Comparison of ENCODE assay signal across 8 cellular contexts in genomic region chr3:52456800-52457183, GRCh38. TPM values are rescaled to one million over a fixed set of nuclear protein-coding genes. Genes with fewer than 3 reads are reported as not detected.
DNase-seq lines count a peak whose midpoint lies in the region; ATAC-seq and TF ChIP-seq lines count a peak whose summit lies in the region.

No MANE protein-coding gene starts in this region.

- peaks cover 46% of the 10 kb centered on the region for H3K36me3 ChIP-seq in left ventricle myocardium inferior

- H3K4me1 ChIP-seq in left ventricle myocardium inferior (peaks cover 35% of the 10 kb centered on the region), right cardiac atrium (ENCODE audit: control insufficient read depth, insufficient read depth, low read length) (peaks cover 9% of the 10 kb centered on the region)

- 69% methylated on average over 5 of the region's 5 CpGs for WGBS in right cardiac atrium

- intact Hi-C loops in left ventricle myocardium inferior (cut with micrococcal nuclease) (no loop called here), right cardiac atrium (cut with DNase I) (no loop called here), MCF 10A (cut with micrococcal nuclease) (no loop called here)

- no peak for DNase-seq in left ventricle myocardium inferior
- DNase-seq in right cardiac atrium, result no peak
- DNase-seq in MCF 10A (ENCODE audit: unreplicated experiment), result no peak
- no peak for DNase-seq in mesothelial cell of epicardium (ENCODE audit: low spot score in 2 of 2, unreplicated experiment in 2 of 2)
- no peak for DNase-seq in ACHN
- DNase-seq in middle frontal gyrus (ENCODE audit: extremely low spot score, low spot score), result no peak
- no peak for DNase-seq in EL

- in situ Hi-C loops in ACHN (cut with HindIII; ENCODE audit: low pct_ligation_motif_present, low pct_unique_long_range_greater_than_20kb, low sequenced_read_pairs), result no loop called here

- H3K4me3 ChIP-seq in left ventricle myocardium inferior, result peak overlapping the region; percentile 86
- no peak overlapping the region for H3K4me3 ChIP-seq in right cardiac atrium (ENCODE audit: low read length)

- H3K27ac ChIP-seq in left ventricle myocardium inferior (replicated peaks) (peak overlapping the region; percentile 97), right cardiac atrium (ENCODE audit: low read length) (no peak overlapping the region)

- CTCF ChIA-PET in MCF 10A (lab: Yijun Ruan, JAX), result interaction anchor here (0.8 to 2.2 kb wide), 4 partner anchors 8 to 28 kb away, joined by 3 to 13 read pairs (median 4); no protein-coding TSS in a partner anchor

- H3K36me3 Mint-ChIP-seq in MCF 10A (ENCODE audit: insufficient read depth, unreplicated experiment) (peaks cover 36% of the 10 kb centered on the region), mesothelial cell of epicardium (peaks cover 20% of the 10 kb centered on the region)

- no peaks in the 10 kb centered on the region for H3K27me3 ChIP-seq in left ventricle myocardium inferior (ENCODE audit: low read depth)
- H3K27me3 ChIP-seq in right cardiac atrium (ENCODE audit: control insufficient read depth, insufficient read depth), result no peaks in the 10 kb centered on the region

- no peaks in the 10 kb centered on the region for H3K27me3 Mint-ChIP-seq in MCF 10A (ENCODE audit: insufficient read depth, unreplicated experiment)
- H3K27me3 Mint-ChIP-seq in mesothelial cell of epicardium (ENCODE audit: low read depth), result no peaks in the 10 kb centered on the region

- POLR2A ChIA-PET in MCF 10A (lab: Yijun Ruan, JAX), result interaction anchor here (0.9 to 2.3 kb wide), 4 partner anchors 27 to 248 kb away, joined by 3 to 7 read pairs (median 4); partner anchors contain the start of genes GLT8D1, SPCS1 and UQCC5

- no TSS peak for BruUV-seq in MCF 10A (replicated peaks; lab: Mats Ljungman, UMichigan)

- TF ChIP-seq CTCF in left ventricle myocardium inferior (IDR thresholded peaks at IDR 0.05; ENCODE audit: borderline replicate concordance) (no peak), MCF 10A (IDR thresholded peaks at IDR 0.05; ENCODE audit: unreplicated experiment) (no peak), mesothelial cell of epicardium (IDR thresholded peaks at IDR 0.05; ENCODE audit: unreplicated experiment) (no peak)

- H3K4me3 Mint-ChIP-seq in MCF 10A (ENCODE audit: unreplicated experiment) (peak overlapping the region; percentile 92), mesothelial cell of epicardium (peak overlapping the region; percentile 92)

- no peak for ATAC-seq in right cardiac atrium
- no peak for ATAC-seq in GM18861 (IDR thresholded peaks at IDR 0.05; ENCODE audit: unreplicated experiment)

- H3K27ac Mint-ChIP-seq in MCF 10A (ENCODE audit: low read depth, unreplicated experiment) (no peak overlapping the region), mesothelial cell of epicardium (peak overlapping the region; percentile 94)

- H3K4me1 Mint-ChIP-seq in MCF 10A (ENCODE audit: insufficient read depth, unreplicated experiment) (peaks cover 26% of the 10 kb centered on the region), mesothelial cell of epicardium (peaks cover 40% of the 10 kb centered on the region)

- H3K9me3 ChIP-seq in left ventricle myocardium inferior (replicated peaks) (no peaks in the 10 kb centered on the region), right cardiac atrium (ENCODE audit: control insufficient read depth, low read length) (no peaks in the 10 kb centered on the region)

- H3K9me3 Mint-ChIP-seq in MCF 10A (ENCODE audit: unreplicated experiment) (no peaks in the 10 kb centered on the region), mesothelial cell of epicardium (no peaks in the 10 kb centered on the region)

RNA-seq across cellular contexts. Expression of gene NISCH, which starts 1.4 kb away (rescaled TPM):
- total RNA-seq in left ventricle myocardium inferior (44.3 TPM), right cardiac atrium (10 to 100 TPM; 48.6 to 59.2 (median 53.0) TPM), MCF 10A (2022) (60.5 and 69.7 TPM in 2 replicates), mesothelial cell of epicardium (235 to 242 TPM (median 240 TPM) in 3 replicates)
- polyA plus RNA-seq in right cardiac atrium, result 31.2 TPM

RNA-seq across cellular contexts. Expression of gene TNNC1, which starts 3.0 kb away (rescaled TPM):
- total RNA-seq in left ventricle myocardium inferior (8,962 TPM), right cardiac atrium (1,000 to 10,000 TPM; 2,349 to 3,477 (median 2,851) TPM), MCF 10A (2022) (0.61 TPM in 2 replicates), mesothelial cell of epicardium (4.0 to 5.2 TPM (median 4.6 TPM) in 3 replicates)
- 6,305 TPM for polyA plus RNA-seq in right cardiac atrium

RNA-seq across cellular contexts. Expression of gene SEMA3G, which starts 11.9 kb away (rescaled TPM):
- 9.2 TPM for total RNA-seq in left ventricle myocardium inferior
- total RNA-seq in right cardiac atrium, result 10 to 100 TPM in 1 of 4 donors, 1 to 10 TPM in 3; 4.7 to 13.1 (median 8.3) TPM
- 11.2 TPM for polyA plus RNA-seq in right cardiac atrium
- 0.12 TPM in 1 of 2 replicates, not detected in the other for total RNA-seq in MCF 10A (2022)
- total RNA-seq in mesothelial cell of epicardium, result 0.35 to 0.80 TPM (median 0.66 TPM) in 3 replicates

RNA-seq across cellular contexts. Expression of gene STAB1, which starts 38.3 kb away (rescaled TPM):
- total RNA-seq in left ventricle myocardium inferior (67.2 TPM), right cardiac atrium (100 to 1,000 TPM in 2 of 4 donors, 10 to 100 TPM in 2; 91.9 to 159 (median 101) TPM), MCF 10A (2022) (not detected in 2 replicates), mesothelial cell of epicardium (0.29 to 0.71 TPM (median 0.66 TPM) in 3 replicates)
- 69.5 TPM for polyA plus RNA-seq in right cardiac atrium

RNA-seq across cellular contexts. Expression of gene PHF7, which starts 46.3 kb away (rescaled TPM):
- 16.8 TPM for total RNA-seq in left ventricle myocardium inferior
- total RNA-seq in right cardiac atrium, result 10 to 100 TPM; 15.9 to 28.5 (median 18.3) TPM
- polyA plus RNA-seq in right cardiac atrium, result 10.9 TPM
- total RNA-seq in MCF 10A (2022), result 5.7 and 7.4 TPM in 2 replicates
- total RNA-seq in mesothelial cell of epicardium, result 4.1 to 6.6 TPM (median 5.3 TPM) in 3 replicates

Comparison
In these comparisons a context has a peak if more than half of its experiments do, and no peak if none do; other contexts are left out.
1. RNA of gene TNNC1, which starts 3.0 kb away (total RNA-seq): 8,962 TPM in left ventricle myocardium inferior (single experiment) and 2,349 to 3,477 TPM in right cardiac atrium; 4.0 to 5.2 TPM in mesothelial cell of epicardium and 0.61 TPM in MCF 10A; every median in the first group is over 100 times any median in the second.